In genomic region chr3:23810342-23811116, GRCh38 we compare ENCODE assay signal across 8 cellular contexts. TPM values are rescaled to one million over a fixed set of nuclear protein-coding genes. Genes with fewer than 3 reads are reported as not detected.
DNase-seq lines count a peak whose midpoint lies in the region; ATAC-seq, FAIRE-seq and TF ChIP-seq lines count a peak whose summit lies in the region.

No MANE protein-coding gene starts in this region.

- H3K9me3 Mint-ChIP-seq in HFFc6 (no peaks in the 10 kb centered on the region), type B pancreatic cell (no peaks in the 10 kb centered on the region)
- H3K9me3 Mint-ChIP-seq in activated T-helper 2 cell treated with anti-CD3 and anti-CD28 coated beads, Interferon-gamma antibody, Interleukin-2, Interleukin-4, amounts not matched to agents 10 μg/mL and 5 μg/mL and 100 μg/mL, durations not matched to agents 14 hours and 24 hours and 36 hours, result no peaks in the 10 kb centered on the region
- peaks cover 0 to 2% (median 0%) of the 10 kb centered on the region in 11 donors for H3K9me3 Mint-ChIP-seq in naive thymus-derived CD4-positive, alpha-beta T cell

- peak overlapping the region; percentile 58 for H3K4me3 ChIP-seq in GM12864 (ENCODE audit: low read depth, low read length)
- H3K4me3 ChIP-seq in fibroblast of mammary gland (ENCODE audit: control insufficient read depth, low read depth, low read length), result peak overlapping the region; percentile 68
- H3K4me3 ChIP-seq in naive thymus-derived CD4-positive, alpha-beta T cell (ENCODE audit: low read length), result peak overlapping the region; percentile 68

- intact Hi-C loops in activated T-helper 2 cell treated with anti-CD3 and anti-CD28 coated beads, Interferon-gamma antibody, Interleukin-2, Interleukin-4, amounts not matched to agents 10 μg/mL and 5 μg/mL and 100 μg/mL, durations not matched to agents 14 hours and 24 hours and 36 hours (cut with micrococcal nuclease), result loop anchor here (1.0 kb wide), 2 partner anchors 107 to 136 kb away; partner anchors contain the start of gene RPL15
- intact Hi-C loops in naive thymus-derived CD4-positive, alpha-beta T cell (cut with micrococcal nuclease), result loop anchor here (1.0 to 5.0 kb wide), 5 partner anchors 16 to 135 kb away; partner anchors contain the start of genes NR1D2 (in 2 of the 2) and RPL15 (in 2 of the 2)

- H3K4me1 ChIP-seq in naive thymus-derived CD4-positive, alpha-beta T cell (ENCODE audit: control insufficient read depth in 2 of 2, insufficient read depth in 2 of 2, low read length in 2 of 2), result peaks cover 24 to 26% of the 10 kb centered on the region in 2 donors

- H3K27ac Mint-ChIP-seq in HFFc6 (peak overlapping the region; percentile 93), type B pancreatic cell (peak overlapping the region; percentile 97)
- H3K27ac Mint-ChIP-seq in activated T-helper 2 cell treated with anti-CD3 and anti-CD28 coated beads, Interferon-gamma antibody, Interleukin-2, Interleukin-4, amounts not matched to agents 10 μg/mL and 5 μg/mL and 100 μg/mL, durations not matched to agents 14 hours and 24 hours and 36 hours, result peak overlapping the region; percentile 99
- H3K27ac Mint-ChIP-seq in naive thymus-derived CD4-positive, alpha-beta T cell, result peak overlapping the region; percentile 89 to 99 (median 96)

- FAIRE-seq in RCC 7860 (lab: Jason Lieb, UNC), result no peak

- POLR2A ChIA-PET in naive thymus-derived CD4-positive, alpha-beta T cell (lab: Charles Lee), result interaction anchor here (2.2 kb wide), 1 partner anchor 108 kb away, joined by 13 read pairs; the partner anchor contains the start of genes NKIRAS1 and RPL15

- H3K27ac ChIP-seq in naive thymus-derived CD4-positive, alpha-beta T cell (ENCODE audit: low read depth, low read length), result peak overlapping the region; percentile 77

- no peak for TF ChIP-seq CTCF in GM12864 (IDR thresholded peaks at IDR 0.05; ENCODE audit: low read depth, low read length, missing control alignments)
- TF ChIP-seq CTCF in HFFc6 (IDR thresholded peaks at IDR 0.05), result peak; percentile 67
- peak; percentile 1 for TF ChIP-seq CTCF in fibroblast of mammary gland (conservative IDR thresholded peaks at IDR 0.05; ENCODE audit: control insufficient read depth, insufficient read depth, low read depth, low read length)
- TF ChIP-seq CTCF in type B pancreatic cell (conservative IDR thresholded peaks at IDR 0.05), result peak; percentile 35

- peaks cover 57% of the 10 kb centered on the region for H3K4me1 Mint-ChIP-seq in HFFc6 (ENCODE audit: low read depth)
- peaks cover 55% of the 10 kb centered on the region for H3K4me1 Mint-ChIP-seq in activated T-helper 2 cell treated with anti-CD3 and anti-CD28 coated beads, Interferon-gamma antibody, Interleukin-2, Interleukin-4, amounts not matched to agents 10 μg/mL and 5 μg/mL and 100 μg/mL, durations not matched to agents 14 hours and 24 hours and 36 hours (ENCODE audit: low read depth)
- H3K4me1 Mint-ChIP-seq in naive thymus-derived CD4-positive, alpha-beta T cell, result peaks cover 49 to 73% (median 64%) of the 10 kb centered on the region in 7 donors
- H3K4me1 Mint-ChIP-seq in type B pancreatic cell (ENCODE audit: unreplicated experiment), result peaks cover 52% of the 10 kb centered on the region

- no peaks in the 10 kb centered on the region for H3K9me3 ChIP-seq in naive thymus-derived CD4-positive, alpha-beta T cell (ENCODE audit: control insufficient read depth in 2 of 3, low read length in 3 of 3)

- H3K27me3 Mint-ChIP-seq in HFFc6 (ENCODE audit: insufficient read depth) (no peaks in the 10 kb centered on the region), type B pancreatic cell (no peaks in the 10 kb centered on the region)
- peaks cover under 1% of the 10 kb centered on the region for H3K27me3 Mint-ChIP-seq in activated T-helper 2 cell treated with anti-CD3 and anti-CD28 coated beads, Interferon-gamma antibody, Interleukin-2, Interleukin-4, amounts not matched to agents 10 μg/mL and 5 μg/mL and 100 μg/mL, durations not matched to agents 14 hours and 24 hours and 36 hours (ENCODE audit: low read depth)
- H3K27me3 Mint-ChIP-seq in naive thymus-derived CD4-positive, alpha-beta T cell, result peaks cover 0 to 2% (median 0%) of the 10 kb centered on the region in 5 donors

- ATAC-seq in naive thymus-derived CD4-positive, alpha-beta T cell, result peak; percentile 34

- H3K36me3 ChIP-seq in naive thymus-derived CD4-positive, alpha-beta T cell (ENCODE audit: control insufficient read depth in 2 of 3, insufficient read depth in 3 of 3, low read length in 3 of 3), result peaks cover 0 to 3% (median 0%) of the 10 kb centered on the region in 3 experiments

- H3K36me3 Mint-ChIP-seq in HFFc6 (ENCODE audit: low read depth), result peaks cover 51% of the 10 kb centered on the region
- peaks cover 65% of the 10 kb centered on the region for H3K36me3 Mint-ChIP-seq in activated T-helper 2 cell treated with anti-CD3 and anti-CD28 coated beads, Interferon-gamma antibody, Interleukin-2, Interleukin-4, amounts not matched to agents 10 μg/mL and 5 μg/mL and 100 μg/mL, durations not matched to agents 14 hours and 24 hours and 36 hours (ENCODE audit: low read depth)
- peaks cover 0 to 36% (median 7%) of the 10 kb centered on the region in 5 donors for H3K36me3 Mint-ChIP-seq in naive thymus-derived CD4-positive, alpha-beta T cell
- H3K36me3 Mint-ChIP-seq in type B pancreatic cell, result peaks cover 22% of the 10 kb centered on the region

- DNase-seq in GM12864 (ENCODE audit: low read depth) (no peak), HFFc6 (no peak), NCI-H82 treated with DMSO at 0.1 percent for 48 hours (lab: John Stamatoyannopoulos, UW; ENCODE audit: unreplicated experiment) (peak; percentile 6), fibroblast of mammary gland (ENCODE audit: low read depth) (no peak), type B pancreatic cell (ENCODE audit: extremely low spot score, unreplicated experiment) (peak; percentile 73), RCC 7860 (ENCODE audit: low spot score) (no peak)
- peak; percentile 42 for DNase-seq in activated T-helper 2 cell treated with anti-CD3 and anti-CD28 coated beads, Interferon-gamma antibody, Interleukin-2, Interleukin-4, amounts not matched to agents 10 μg/mL and 5 μg/mL and 100 μg/mL, durations not matched to agents 14 hours and 24 hours and 36 hours (ENCODE audit: low spot score)
- DNase-seq in naive thymus-derived CD4-positive, alpha-beta T cell, result peak; percentile 18 to 67 (median 33)

- H3K4me3 Mint-ChIP-seq in HFFc6, result peak overlapping the region; percentile 93
- peak overlapping the region; percentile 97 for H3K4me3 Mint-ChIP-seq in activated T-helper 2 cell treated with anti-CD3 and anti-CD28 coated beads, Interferon-gamma antibody, Interleukin-2, Interleukin-4, amounts not matched to agents 10 μg/mL and 5 μg/mL and 100 μg/mL, durations not matched to agents 14 hours and 24 hours and 36 hours (ENCODE audit: low read depth)
- peak overlapping the region; percentile 89 to 100 (median 97) for H3K4me3 Mint-ChIP-seq in naive thymus-derived CD4-positive, alpha-beta T cell
- H3K4me3 Mint-ChIP-seq in type B pancreatic cell, result peak overlapping the region; percentile 97

- no peaks in the 10 kb centered on the region for H3K27me3 ChIP-seq in naive thymus-derived CD4-positive, alpha-beta T cell (ENCODE audit: control insufficient read depth in 2 of 2, insufficient read depth in 2 of 2, low read length in 2 of 2)

- CTCF ChIA-PET in naive thymus-derived CD4-positive, alpha-beta T cell (lab: Charles Lee), result no interaction called here

RNA-seq across cellular contexts. Expression of gene UBE2E1, which starts 4.8 kb away (rescaled TPM):
- total RNA-seq in HFFc6 (2021; fragmentation: NEBNext Ultra II Directional; extraction: Animal tissue kit (Norgen Biotek cat#: 25700)), result 10 to 100 TPM; 75.6 to 93.8 (median 84.2) TPM
- total RNA-seq in activated T-helper 2 cell treated with anti-CD3 and anti-CD28 coated beads, Interferon-gamma antibody, Interleukin-2, Interleukin-4, amounts not matched to agents 10 μg/mL and 5 μg/mL and 100 μg/mL, durations not matched to agents 14 hours and 24 hours and 36 hours, result 63.9 and 70.2 TPM in 2 replicates
- 10 to 100 TPM; 59.0 to 80.0 (median 69.2) TPM for total RNA-seq in naive thymus-derived CD4-positive, alpha-beta T cell
- 10 to 100 TPM in 1 of 2 donors, 1 to 10 TPM in 1; 5.2 to 22.1 TPM for polyA plus RNA-seq in naive thymus-derived CD4-positive, alpha-beta T cell
- 93.2 and 110 TPM in 2 replicates for total RNA-seq in type B pancreatic cell (ENCODE audit: low replicate concordance)

Comparison
In these comparisons a context has a peak if more than half of its experiments do, and no peak if none do; other contexts are left out.
1. DNase-seq: peak in NCI-H82 treated with DMSO at 0.1 percent for 48 hours (single experiment), activated T-helper 2 cell treated with anti-CD3 and anti-CD28 coated beads, Interferon-gamma antibody, Interleukin-2, Interleukin-4, amounts not matched to agents 10 μg/mL and 5 μg/mL and 100 μg/mL, durations not matched to agents 14 hours and 24 hours and 36 hours (single experiment), naive thymus-derived CD4-positive, alpha-beta T cell (9 of 9) and type B pancreatic cell (single experiment); none in GM12864 (single experiment), HFFc6 (single experiment), fibroblast of mammary gland (single experiment) and RCC 7860 (single experiment).
2. Peak in every context shown above with its lines, with median percentiles within 50 percentile points of each other: H3K4me3 ChIP-seq, H3K27ac Mint-ChIP-seq and H3K4me3 Mint-ChIP-seq.